ENCODE assay signal across 8 cellular contexts in the genomic region with DNA sequence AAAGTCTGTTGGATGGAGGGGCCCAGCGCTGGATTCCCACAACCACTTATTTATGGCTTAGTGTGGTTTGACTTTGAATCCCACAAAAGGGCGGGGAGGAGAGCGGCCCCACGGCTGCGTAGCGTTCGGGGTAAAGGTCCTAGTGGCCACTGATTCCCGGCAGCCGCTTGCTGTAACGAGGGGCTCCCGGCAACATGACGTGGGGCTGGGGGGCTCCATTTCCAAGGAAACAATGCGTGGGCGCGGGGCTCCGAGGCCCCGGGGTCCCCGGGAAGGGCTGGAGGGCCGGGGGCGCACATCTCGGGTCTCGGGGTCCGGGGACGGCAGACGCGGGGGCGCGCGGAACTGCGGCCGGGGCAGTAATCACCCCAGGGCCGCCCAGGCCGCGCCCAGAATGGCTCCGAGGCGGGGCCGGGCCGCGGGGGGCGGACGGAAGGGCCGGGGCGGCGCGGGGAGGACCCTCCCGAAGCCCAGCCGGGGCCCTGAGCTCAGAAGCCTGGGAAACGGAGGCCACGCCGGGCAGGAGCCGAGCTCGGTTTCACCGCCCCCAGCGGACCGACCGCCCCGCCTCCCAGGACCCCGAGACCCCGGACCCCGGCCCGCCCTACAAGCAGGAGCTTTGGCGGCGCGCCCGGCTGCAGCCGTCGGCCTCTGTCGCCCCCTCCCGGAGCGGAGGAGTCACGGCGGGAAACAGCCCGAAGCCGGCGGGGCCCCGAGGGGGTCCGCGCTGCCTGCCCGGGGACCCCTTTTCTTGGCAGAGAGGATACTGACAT. TPM values are rescaled to one million over a fixed set of nuclear protein-coding genes. Genes with fewer than 3 reads are reported as not detected.
DNase-seq lines count a peak whose midpoint lies in the region; ATAC-seq and TF ChIP-seq lines count a peak whose summit lies in the region.

No MANE protein-coding gene starts in this region.

- H3K27me3 Mint-ChIP-seq in IgD-negative memory B cell (peaks cover 8% of the 10 kb centered on the region), type B pancreatic cell (peaks cover 35% of the 10 kb centered on the region)
- peaks cover 24% of the 10 kb centered on the region for H3K27me3 Mint-ChIP-seq in activated naive CD8-positive, alpha-beta T cell treated with anti-CD3 and anti-CD28 coated beads, Interleukin-2, amount 10 ng/mL, durations not matched to agents 7 days and 5 days

- no peaks in the 10 kb centered on the region for H3K36me3 ChIP-seq in DOHH2 (ENCODE audit: control insufficient read depth, low read length)

- peaks cover 12% of the 10 kb centered on the region for H3K27me3 ChIP-seq in DOHH2 (ENCODE audit: control insufficient read depth, low read length)

- TF ChIP-seq CTCF in DOHH2 (IDR thresholded peaks at IDR 0.05; ENCODE audit: low read depth, low read length, poor library complexity, severe bottlenecking) (peak; percentile 87), type B pancreatic cell (conservative IDR thresholded peaks at IDR 0.05) (peak; percentile 92)

- 0 out of 2 replicates have a peak overlapping the region, but pooled peaks have one; percentile 17 for H3K27ac ChIP-seq in DOHH2 (ENCODE audit: low read depth, low read length)

- intact Hi-C loops in cardiac septum (cut with DNase I) = loop anchor here (1.0 to 10.0 kb wide), 4 partner anchors 54 to 352 kb away; no protein-coding TSS in a partner anchor

- H3K9me3 Mint-ChIP-seq in IgD-negative memory B cell (no peaks in the 10 kb centered on the region), type B pancreatic cell (no peaks in the 10 kb centered on the region)
- no peaks in the 10 kb centered on the region for H3K9me3 Mint-ChIP-seq in activated naive CD8-positive, alpha-beta T cell treated with anti-CD3 and anti-CD28 coated beads, Interleukin-2, amount 10 ng/mL, durations not matched to agents 7 days and 5 days

- peak overlapping the region; percentile 85 to 95 (median 90) for H3K4me3 Mint-ChIP-seq in IgD-negative memory B cell
- peak overlapping the region; percentile 80 for H3K4me3 Mint-ChIP-seq in activated naive CD8-positive, alpha-beta T cell treated with anti-CD3 and anti-CD28 coated beads, Interleukin-2, amount 10 ng/mL, durations not matched to agents 7 days and 5 days
- peak overlapping the region; percentile 91 for H3K4me3 Mint-ChIP-seq in type B pancreatic cell

- H3K4me2 ChIP-seq in DOHH2 (ENCODE audit: low read length) = peak overlapping the region; percentile 65

- H3K4me3 ChIP-seq in DOHH2 (ENCODE audit: low read length) = peak overlapping the region; percentile 88

- H3K4me1 ChIP-seq in DOHH2 (ENCODE audit: control insufficient read depth, low read length) = peaks cover 9% of the 10 kb centered on the region

- H3K27ac Mint-ChIP-seq in IgD-negative memory B cell = peak overlapping the region in 1 of 3 donors; percentile 57
- peak overlapping the region; percentile 83 for H3K27ac Mint-ChIP-seq in activated naive CD8-positive, alpha-beta T cell treated with anti-CD3 and anti-CD28 coated beads, Interleukin-2, amount 10 ng/mL, durations not matched to agents 7 days and 5 days
- H3K27ac Mint-ChIP-seq in type B pancreatic cell = peak overlapping the region; percentile 90

- H3K79me2 ChIP-seq in DOHH2 (ENCODE audit: control insufficient read depth, low read length) = no peaks in the 10 kb centered on the region

- peak; percentile 16 for DNase-seq in SKM-1 (lab: John Stamatoyannopoulos, UW; ENCODE audit: unreplicated experiment)
- peak; percentile 88 for DNase-seq in activated naive CD8-positive, alpha-beta T cell treated with anti-CD3 and anti-CD28 coated beads, Interleukin-2, amount 10 ng/mL, durations not matched to agents 7 days and 5 days
- peak; percentile 89 for DNase-seq in cardiac septum (ENCODE audit: low spot score)
- peak; percentile 28 for DNase-seq in pons (ENCODE audit: low spot score)
- peak; percentile 96 for DNase-seq in type B pancreatic cell (ENCODE audit: extremely low spot score, unreplicated experiment)

- peak; percentile 81 for ATAC-seq in GM21515 (IDR thresholded peaks at IDR 0.05; ENCODE audit: unreplicated experiment)
- peak; percentile 77 for ATAC-seq in activated naive CD8-positive, alpha-beta T cell treated with anti-CD3 and anti-CD28 coated beads, Interleukin-2, amount 10 ng/mL, durations not matched to agents 7 days and 5 days (ENCODE audit: low read depth)

- no peaks in the 10 kb centered on the region for H3K9me2 ChIP-seq in DOHH2 (replicated peaks; ENCODE audit: control insufficient read depth, low read length)

- H3K36me3 Mint-ChIP-seq in IgD-negative memory B cell (no peaks in the 10 kb centered on the region), type B pancreatic cell (no peaks in the 10 kb centered on the region)
- H3K36me3 Mint-ChIP-seq in activated naive CD8-positive, alpha-beta T cell treated with anti-CD3 and anti-CD28 coated beads, Interleukin-2, amount 10 ng/mL, durations not matched to agents 7 days and 5 days = no peaks in the 10 kb centered on the region

- POLR2A ChIA-PET in activated naive CD8-positive, alpha-beta T cell treated with anti-CD3 and anti-CD28 coated beads, Interleukin-2, amount 10 ng/mL, durations not matched to agents 7 days and 5 days (lab: Charles Lee) = interaction anchor here (0.5 to 1.9 kb wide), 4 partner anchors 40 to 389 kb away, joined by 3 to 11 read pairs (median 4); no protein-coding TSS in a partner anchor

- H3F3A ChIP-seq in DOHH2 (ENCODE audit: control insufficient read depth, insufficient read depth) = no peaks in the 10 kb centered on the region

- H4K20me1 ChIP-seq in DOHH2 (ENCODE audit: control insufficient read depth, insufficient read depth, low read depth, low read length) = no peaks in the 10 kb centered on the region

- H3K9me3 ChIP-seq in DOHH2 (ENCODE audit: control insufficient read depth, insufficient read depth, low read length) = no peaks in the 10 kb centered on the region

- H3K4me1 Mint-ChIP-seq in IgD-negative memory B cell (peaks cover 0 to 7% (median 4%) of the 10 kb centered on the region in 3 donors), type B pancreatic cell (ENCODE audit: unreplicated experiment) (peaks cover 5% of the 10 kb centered on the region)
- H3K4me1 Mint-ChIP-seq in activated naive CD8-positive, alpha-beta T cell treated with anti-CD3 and anti-CD28 coated beads, Interleukin-2, amount 10 ng/mL, durations not matched to agents 7 days and 5 days = peaks cover 2% of the 10 kb centered on the region

RNA-seq across cellular contexts. Expression of a gene that starts 11.9 kb away (rescaled TPM):
- polyA plus RNA-seq in IgD-negative memory B cell = not detected
- total RNA-seq in activated naive CD8-positive, alpha-beta T cell treated with anti-CD3 and anti-CD28 coated beads, Interleukin-2, amount 10 ng/mL, durations not matched to agents 7 days and 5 days = not detected
- total RNA-seq in cardiac septum = 15.7 TPM
- 14.8 and 16.7 TPM in 2 replicates for total RNA-seq in type B pancreatic cell (ENCODE audit: low replicate concordance)

Comparison
In these comparisons a context has a peak if more than half of its experiments do, and no peak if none do; other contexts are left out.
1. Peak in every context shown above with its lines: DNase-seq, ATAC-seq, H3K4me3 ChIP-seq and H3K27ac ChIP-seq.
2. DNase-seq: peak in every context shown above with its lines; median percentile 96 in type B pancreatic cell; 89 in cardiac septum; 88 in activated naive CD8-positive, alpha-beta T cell treated with anti-CD3 and anti-CD28 coated beads, Interleukin-2, amount 10 ng/mL, durations not matched to agents 7 days and 5 days; 28 in pons; 16 in SKM-1.
3. RNA of a gene that starts 11.9 kb away (total RNA-seq): 15.7 TPM in cardiac septum (single experiment) and 14.8 to 16.7 TPM in type B pancreatic cell; not detected in activated naive CD8-positive, alpha-beta T cell treated with anti-CD3 and anti-CD28 coated beads, Interleukin-2, amount 10 ng/mL, durations not matched to agents 7 days and 5 days; every median in the first group is over 10 times any median in the second.